ENCODE assay signal across 7 cellular contexts in the genomic region with DNA sequence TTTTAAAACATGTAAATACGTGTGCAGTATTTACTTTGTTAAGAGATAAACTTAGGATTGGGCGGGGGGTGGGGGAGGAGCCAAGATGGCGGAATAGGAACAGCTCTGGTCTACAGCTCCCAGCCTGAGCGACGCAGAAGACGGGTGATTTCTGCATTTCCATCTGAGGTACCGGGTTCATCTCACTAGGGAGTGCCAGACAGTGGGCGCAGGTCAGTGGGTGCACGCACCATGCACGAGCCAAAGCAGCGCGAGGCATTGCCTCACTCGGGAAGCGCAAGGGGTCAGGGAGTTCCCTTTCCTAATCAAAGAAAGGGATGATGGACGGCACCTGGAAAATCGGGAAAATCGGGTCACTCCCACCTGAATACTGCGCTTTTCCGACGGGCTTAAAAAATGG.
DNase-seq lines count a peak whose midpoint lies in the region; ATAC-seq, FAIRE-seq and TF ChIP-seq lines count a peak whose summit lies in the region.
"Not testable (repeated sequence)": the region's sequence is repeated elsewhere in the genome, so short reads cannot be mapped to it uniquely, and the experiment has no call there.

No MANE protein-coding gene starts in this region.

- 20% methylated on average over 11 of the region's 20 CpGs for WGBS in K562 (ENCODE audit: insufficient coverage, low coverage, missing lambda C conversion rate)

- H3K36me3 ChIP-seq in HCT116 (ENCODE audit: control insufficient read depth in 1 of 2, insufficient read depth in 2 of 2, low read length in 2 of 2); PC-9 (ENCODE audit: low read depth); K562 (ENCODE audit: control insufficient read depth, insufficient read depth, low read length): not testable (repeated sequence)

- not testable (repeated sequence) for TF ChIP-seq EP300 in K562 (IDR thresholded peaks at IDR 0.05; ENCODE audit: low read length)

- not testable (repeated sequence) for H3F3A ChIP-seq in PC-9 (ENCODE audit: insufficient read depth, low read depth)

- peak overlapping the region; percentile 63 for H3K4me2 ChIP-seq in HCT116 (ENCODE audit: low read length)
- H3K4me2 ChIP-seq in PC-9 = peak overlapping the region; percentile 19; the same call in 1 of the 2 replicates
- peak overlapping the region; percentile 73 for H3K4me2 ChIP-seq in K562 (ENCODE audit: insufficient read depth, low read length)

- not testable (repeated sequence) for TF ChIP-seq CTCF in C4-2B (conservative IDR thresholded peaks at IDR 0.05); HCT116 (IDR thresholded peaks at IDR 0.05 in 2 of 3, conservative IDR thresholded peaks at IDR 0.05 in 1 of 3; ENCODE audit: borderline replicate concordance in 1 of 3, insufficient read depth in 1 of 3, low read depth in 2 of 3, low read length in 2 of 3); LNCaP clone FGC (IDR thresholded peaks at IDR 0.05; ENCODE audit: control insufficient read depth, extremely low read depth, insufficient read depth); PC-9 (conservative IDR thresholded peaks at IDR 0.05); VCaP (conservative IDR thresholded peaks at IDR 0.05); K562 (IDR thresholded peaks at IDR 0.05 in 2 of 3, conservative IDR thresholded peaks at IDR 0.05 in 1 of 3; ENCODE audit: insufficient read depth in 2 of 3, low read depth in 1 of 3, low read length in 3 of 3)

- DNase-seq in DMS53 (lab: John Stamatoyannopoulos, UW) (peak; percentile 59), K562 (ENCODE audit: extremely low read depth in 1 of 4, low spot score in 3 of 4) (peak in 1 of 4 experiments; percentile 28)
- DNase-seq in HCT116 (ENCODE audit: low read depth, low spot score); LNCaP clone FGC (ENCODE audit: low read depth); PC-9: not testable (repeated sequence)

- H3K9me3 ChIP-seq in HCT116 (ENCODE audit: control insufficient read depth in 1 of 2, insufficient read depth in 1 of 2, low read depth in 1 of 2, low read length in 2 of 2); PC-9 (ENCODE audit: insufficient read depth, low read depth); K562 (replicated peaks; ENCODE audit: control insufficient read depth, insufficient read depth, low read depth, low read length): not testable (repeated sequence)

- H3K27me3 ChIP-seq in HCT116 (ENCODE audit: insufficient read depth, low read length); PC-9 (ENCODE audit: insufficient read depth, low read depth); K562 (ENCODE audit: control insufficient read depth in 2 of 2, insufficient read depth in 2 of 2, low read length in 2 of 2): not testable (repeated sequence)

- CTCF ChIA-PET in HCT116 (lab: Charles Lee) = interaction anchor here (1.0 kb wide), 1 partner anchor 55 kb away, joined by 3 read pairs; no protein-coding TSS in a partner anchor
- CTCF ChIA-PET in PC-9 (lab: Charles Lee); K562 (lab: Yijun Ruan, JAX; ENCODE audit: low intra/inter-chr PET ratio): not testable (repeated sequence)

- not testable (repeated sequence) for H3K9me1 ChIP-seq in K562 (ENCODE audit: control insufficient read depth, insufficient read depth, low read length)

- not testable (repeated sequence) for H4K20me1 ChIP-seq in HCT116 (ENCODE audit: insufficient read depth); PC-9 (ENCODE audit: insufficient read depth); K562 (replicated peaks; ENCODE audit: control insufficient read depth, insufficient read depth, low read length)

- in situ Hi-C loops in K562 (cut with MboI) = not testable (repeated sequence)

- not testable (repeated sequence) for ATAC-seq in HCT116, K562

- H3K9ac ChIP-seq in HCT116 (ENCODE audit: low read length) = not testable (repeated sequence)
- peak overlapping the region in 1 of 2 experiments; percentile 28; a peak in 1 of 4 replicates for H3K9ac ChIP-seq in K562 (ENCODE audit: insufficient read depth in 1 of 2, low read depth in 2 of 2, low read length in 2 of 2)

- not testable (repeated sequence) for H3K9me2 ChIP-seq in HCT116 (ENCODE audit: insufficient read depth); PC-9 (ENCODE audit: insufficient read depth)

- H3K27ac ChIP-seq in C4-2B = peak overlapping the region; percentile 87
- H3K27ac ChIP-seq in HCT116 (ENCODE audit: low read depth, low read length) = peak overlapping the region; percentile 27; the same call in 1 of the 2 replicates
- H3K27ac ChIP-seq in PC-9 = not testable (repeated sequence)
- H3K27ac ChIP-seq in VCaP = peak overlapping the region; percentile 47
- peak overlapping the region; percentile 61; the same call in 2 of the 3 replicates for H3K27ac ChIP-seq in K562 (ENCODE audit: extremely low read depth, low read depth, low read length)

- not testable (repeated sequence) for H3K79me2 ChIP-seq in HCT116 (ENCODE audit: insufficient read depth, low read length); PC-9 (ENCODE audit: low read depth); K562 (ENCODE audit: control insufficient read depth, insufficient read depth, low read length)

- H3K4me3 ChIP-seq in HCT116 (replicated peaks in 1 of 2; ENCODE audit: low read depth in 1 of 2, low read length in 2 of 2) = peak overlapping the region; percentile 33 to 44
- peak overlapping the region; percentile 39 for H3K4me3 ChIP-seq in LNCaP clone FGC (ENCODE audit: low read depth, low read length)
- H3K4me3 ChIP-seq in PC-9 = peak overlapping the region; percentile 37; the same call in 1 of the 2 replicates
- peak overlapping the region; percentile 30 for H3K4me3 ChIP-seq in K562

- not testable (repeated sequence) for BruUV-seq in HCT116 (replicated peaks; lab: Mats Ljungman, UMichigan); PC-9 (replicated peaks; lab: Mats Ljungman, UMichigan)
- BruUV-seq in K562 (replicated peaks; lab: Mats Ljungman, UMichigan) = TSS peak; percentile 76

- peak overlapping the region; percentile 85 for H2AFZ ChIP-seq in HCT116 (ENCODE audit: low read depth, low read length, poor library complexity, severe bottlenecking)
- peak overlapping the region; percentile 41; the same call in 1 of the 2 replicates for H2AFZ ChIP-seq in PC-9
- peak overlapping the region; percentile 60 for H2AFZ ChIP-seq in K562 (ENCODE audit: low read depth, low read length)

- H3K4me1 ChIP-seq in HCT116 (ENCODE audit: control insufficient read depth in 1 of 2, insufficient read depth in 2 of 2, low read length in 2 of 2); PC-9 (replicated peaks; ENCODE audit: insufficient read depth); K562 (replicated peaks in 1 of 2; ENCODE audit: control insufficient read depth in 2 of 2, insufficient read depth in 2 of 2, low read length in 2 of 2): not testable (repeated sequence)

- intact Hi-C loops in HCT116 (cut with micrococcal nuclease); PC-9 (cut with micrococcal nuclease; ENCODE audit: unreplicated experiment); K562 (cut with micrococcal nuclease): not testable (repeated sequence)

- TF ChIP-seq POLR2A in HCT116 (IDR thresholded peaks at IDR 0.05; ENCODE audit: borderline replicate concordance, extremely low read depth, insufficient read depth, insufficient read length) = not testable (repeated sequence)
- TF ChIP-seq POLR2A in K562 (conservative IDR thresholded peaks at IDR 0.05) = peak; percentile 71

- RAD21 ChIA-PET in HCT116 (lab: Charles Lee; ENCODE audit: low non-redundant PET in 1 of 2, low total read pairs in 2 of 2, uncharacterized antibody in 2 of 2, unreplicated experiment in 2 of 2) = not testable (repeated sequence)

- POLR2A ChIA-PET in HCT116 (lab: Charles Lee); PC-9 (lab: Charles Lee; ENCODE audit: unreplicated experiment): not testable (repeated sequence)
- POLR2A ChIA-PET in K562 (lab: Yijun Ruan, JAX) = interaction anchor here (0.8 kb wide), 1 partner anchor 9 kb away, joined by 3 read pairs; no protein-coding TSS in a partner anchor

- FAIRE-seq in K562 (lab: Jason Lieb, UNC) = not testable (repeated sequence)

- TF ChIP-seq RAD21 in HCT116 (IDR thresholded peaks at IDR 0.05; ENCODE audit: low read depth); K562 (CRISPR knock-in tag; conservative IDR thresholded peaks at IDR 0.05 in 1 of 2, IDR thresholded peaks at IDR 0.05 in 1 of 2): not testable (repeated sequence)

TF ChIP-seq in K562, 482 proteins besides CTCF, POLR2A, EP300 and RAD21 (continues in another document):
- TF ChIP-seq NFIC (IDR thresholded peaks at IDR 0.05) (0 out of 2 replicates have a peak, but pooled peaks have one; percentile 9), SUPT5H (IDR thresholded peaks at IDR 0.05) (peak; percentile 54), YY1 (IDR thresholded peaks at IDR 0.05; ENCODE audit: borderline replicate concordance in 1 of 3, control insufficient read depth in 1 of 3, extremely low read depth in 1 of 3, insufficient read depth in 3 of 3, insufficient read length in 1 of 3, insufficient replicate concordance in 2 of 3, low read depth in 1 of 3, low read length in 2 of 3) (peak in 2 of 3 experiments; percentile 47 to 56), POLR2H (tag; IDR thresholded peaks at IDR 0.05; ENCODE audit: low read depth) (peak; percentile 51; the same call in 1 of the 2 replicates), NFRKB (IDR thresholded peaks at IDR 0.05; ENCODE audit: low read depth) (peak; percentile 62; the same call in 1 of the 2 replicates)

Comparison
In these comparisons a context has a peak if more than half of its experiments do, and no peak if none do; other contexts are left out.
1. H3K4me2 ChIP-seq: peak in every context shown above with its lines; median percentile 73 in K562; 63 in HCT116; 19 in PC-9.